In the genomic region with DNA sequence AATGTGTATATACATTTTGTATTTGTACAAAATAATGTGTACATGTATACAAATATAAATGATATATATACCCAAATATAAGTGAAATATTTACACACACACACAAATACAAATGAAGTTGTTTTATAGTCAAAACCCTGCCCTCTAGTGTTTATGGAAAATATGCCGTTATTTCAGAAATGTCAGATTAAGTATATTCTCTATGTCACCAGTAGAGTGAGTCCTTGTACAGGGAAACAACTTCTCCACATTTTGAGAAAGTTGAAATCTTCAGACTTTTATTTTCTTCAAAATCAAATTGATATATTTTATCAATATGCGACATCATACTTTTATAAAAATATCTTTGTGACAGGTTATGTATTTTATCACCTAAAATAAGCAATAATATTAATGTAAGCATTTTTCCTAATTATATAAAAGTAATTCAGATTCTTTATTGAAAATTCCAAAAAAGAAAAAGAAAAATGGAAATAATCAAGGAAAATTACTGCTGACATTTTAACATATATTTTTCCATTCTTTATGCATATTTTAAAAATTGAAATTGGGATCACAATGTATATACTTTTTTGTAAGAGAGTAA, we compare ENCODE assay signal across 1 cellular context.
TF ChIP-seq lines count a peak whose summit lies in the region.

No MANE protein-coding gene starts in this region.

TF ChIP-seq in IMR-90, 13 proteins besides CTCF, POLR2A, EP300 and RAD21:
- TF ChIP-seq MAZ (IDR thresholded peaks at IDR 0.05; ENCODE audit: borderline replicate concordance, low read depth, low read length) = no peak
- peak; percentile 81 for TF ChIP-seq SMC3 (IDR thresholded peaks at IDR 0.05; ENCODE audit: low read depth, low read length)
- no peak for TF ChIP-seq CEBPB (IDR thresholded peaks at IDR 0.05; ENCODE audit: low read depth, low read length)
- no peak for TF ChIP-seq NFE2L2 (IDR thresholded peaks at IDR 0.05; ENCODE audit: low read depth, low read length)
- TF ChIP-seq MXI1 (IDR thresholded peaks at IDR 0.05; ENCODE audit: borderline replicate concordance, low read depth, low read length) = no peak
- TF ChIP-seq, protein P1, sequence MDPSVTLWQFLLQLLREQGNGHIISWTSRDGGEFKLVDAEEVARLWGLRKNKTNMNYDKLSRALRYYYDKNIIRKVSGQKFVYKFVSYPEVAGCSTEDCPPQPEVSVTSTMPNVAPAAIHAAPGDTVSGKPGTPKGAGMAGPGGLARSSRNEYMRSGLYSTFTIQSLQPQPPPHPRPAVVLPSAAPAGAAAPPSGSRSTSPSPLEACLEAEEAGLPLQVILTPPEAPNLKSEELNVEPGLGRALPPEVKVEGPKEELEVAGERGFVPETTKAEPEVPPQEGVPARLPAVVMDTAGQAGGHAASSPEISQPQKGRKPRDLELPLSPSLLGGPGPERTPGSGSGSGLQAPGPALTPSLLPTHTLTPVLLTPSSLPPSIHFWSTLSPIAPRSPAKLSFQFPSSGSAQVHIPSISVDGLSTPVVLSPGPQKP (IDR thresholded peaks at IDR 0.05; ENCODE audit: borderline replicate concordance, low read depth, low read length) = no peak
- no peak for TF ChIP-seq BHLHE40 (IDR thresholded peaks at IDR 0.05; ENCODE audit: low read depth, low read length)
TF ChIP-seq in IMR-90: peak in this region for 1.
